Comparison of ENCODE assay signal across 8 cellular contexts in genomic region chr1:27772581-27772931, GRCh38. TPM values are rescaled to one million over a fixed set of nuclear protein-coding genes. Genes with fewer than 3 reads are reported as not detected.
DNase-seq lines count a peak whose midpoint lies in the region; ATAC-seq and TF ChIP-seq lines count a peak whose summit lies in the region.

No MANE protein-coding gene starts in this region.

- peak overlapping the region; percentile 94 for H3K27ac ChIP-seq in CD4-positive, CD25-positive, alpha-beta regulatory T cell (ENCODE audit: insufficient read depth, low read length, poor library complexity, severe bottlenecking)
- peak overlapping the region; percentile 76 for H3K27ac ChIP-seq in OCI-LY3 (ENCODE audit: low read length)
- peak overlapping the region; percentile 88 for H3K27ac ChIP-seq in neutrophil

- peak overlapping the region; percentile 85 for H2AFZ ChIP-seq in OCI-LY3 (ENCODE audit: low read depth, low read length)

- H3K4me1 ChIP-seq in CD4-positive, CD25-positive, alpha-beta regulatory T cell (ENCODE audit: control insufficient read depth, insufficient read depth, low read length, poor library complexity, severe bottlenecking), result peaks cover 24% of the 10 kb centered on the region
- H3K4me1 ChIP-seq in OCI-LY3 (ENCODE audit: low read length) (peaks cover 10% of the 10 kb centered on the region), neutrophil (ENCODE audit: control insufficient read depth in 1 of 2, insufficient read depth in 1 of 2, low read depth in 1 of 2, low read length in 1 of 2) (peaks cover 18 to 23% of the 10 kb centered on the region in 2 experiments)

- peak overlapping the region; percentile 59 for H3K4me2 ChIP-seq in OCI-LY3 (ENCODE audit: low read length)

- peaks cover 45% of the 10 kb centered on the region for H3K79me2 ChIP-seq in OCI-LY3 (ENCODE audit: low read length)

- H3K4me3 Mint-ChIP-seq in CD4-positive, CD25-positive, alpha-beta regulatory T cell, result peak overlapping the region; percentile 88 to 97 (median 94)
- H3K4me3 Mint-ChIP-seq in endothelial cell (ENCODE audit: unreplicated experiment), result peak overlapping the region; percentile 93

- H3K4me3 ChIP-seq in CD4-positive, CD25-positive, alpha-beta regulatory T cell (ENCODE audit: low read depth, low read length), result peak overlapping the region; percentile 97
- peak overlapping the region; percentile 99 for H3K4me3 ChIP-seq in OCI-LY3 (ENCODE audit: low read length)
- peak overlapping the region; percentile 84 to 88 for H3K4me3 ChIP-seq in neutrophil (ENCODE audit: low read depth in 1 of 2, low read length in 1 of 2)

- H3K27me3 Mint-ChIP-seq in CD4-positive, CD25-positive, alpha-beta regulatory T cell, result no peaks in the 10 kb centered on the region
- peaks cover 4% of the 10 kb centered on the region for H3K27me3 Mint-ChIP-seq in endothelial cell (ENCODE audit: unreplicated experiment)

- H3K36me3 ChIP-seq in CD4-positive, CD25-positive, alpha-beta regulatory T cell (ENCODE audit: control insufficient read depth, insufficient read depth, low read length), result no peaks in the 10 kb centered on the region
- peaks cover 10% of the 10 kb centered on the region for H3K36me3 ChIP-seq in OCI-LY3 (replicated peaks; ENCODE audit: low read depth, low read length)
- H3K36me3 ChIP-seq in neutrophil, result peaks cover 11% of the 10 kb centered on the region

- DNase-seq in CD4-positive, CD25-positive, alpha-beta regulatory T cell, result no peak
- DNase-seq in endothelial cell (ENCODE audit: low spot score) (no peak), dermis blood vessel endothelial cell (no peak), NCI-H146 treated with DMSO at 0.1 percent for 48 hours (lab: John Stamatoyannopoulos, UW; ENCODE audit: unreplicated experiment) (no peak), HK-2 (ENCODE audit: unreplicated experiment) (no peak)

- ATAC-seq in CD4-positive, CD25-positive, alpha-beta regulatory T cell (ENCODE audit: low read depth in 2 of 2), result no peak
- ATAC-seq in HG02623 (IDR thresholded peaks at IDR 0.05; ENCODE audit: unreplicated experiment), result no peak

- H3K27ac Mint-ChIP-seq in CD4-positive, CD25-positive, alpha-beta regulatory T cell, result peak overlapping the region; percentile 96 to 98 (median 98)
- H3K27ac Mint-ChIP-seq in endothelial cell (ENCODE audit: unreplicated experiment), result peak overlapping the region; percentile 93

- no peaks in the 10 kb centered on the region for H3K9me3 ChIP-seq in CD4-positive, CD25-positive, alpha-beta regulatory T cell (ENCODE audit: control insufficient read depth in 2 of 2, low read length in 2 of 2)
- no peaks in the 10 kb centered on the region for H3K9me3 ChIP-seq in OCI-LY3 (ENCODE audit: insufficient read depth, low read length)
- H3K9me3 ChIP-seq in neutrophil, result no peaks in the 10 kb centered on the region

- TF ChIP-seq CTCF in OCI-LY3 (IDR thresholded peaks at IDR 0.05; ENCODE audit: low read depth, low read length) (no peak), endothelial cell (IDR thresholded peaks at IDR 0.05; ENCODE audit: unreplicated experiment) (no peak), neutrophil (IDR thresholded peaks at IDR 0.05) (no peak)

- H3K27me3 ChIP-seq in CD4-positive, CD25-positive, alpha-beta regulatory T cell (ENCODE audit: control insufficient read depth, insufficient read depth, low read length), result no peaks in the 10 kb centered on the region
- H3K27me3 ChIP-seq in OCI-LY3 (ENCODE audit: low read depth, low read length) (no peaks in the 10 kb centered on the region), neutrophil (no peaks in the 10 kb centered on the region)

- 0 out of 2 replicates have a peak, but pooled peaks cover 3% of the 10 kb centered on the region for H4K20me1 ChIP-seq in OCI-LY3 (ENCODE audit: insufficient read depth, low read length)

- no peaks in the 10 kb centered on the region for H3K9me3 Mint-ChIP-seq in CD4-positive, CD25-positive, alpha-beta regulatory T cell
- H3K9me3 Mint-ChIP-seq in endothelial cell (ENCODE audit: unreplicated experiment), result no peaks in the 10 kb centered on the region

- H3K36me3 Mint-ChIP-seq in CD4-positive, CD25-positive, alpha-beta regulatory T cell, result no peaks in the 10 kb centered on the region
- peaks cover 10% of the 10 kb centered on the region for H3K36me3 Mint-ChIP-seq in endothelial cell (ENCODE audit: low read depth, unreplicated experiment)

- H3K4me1 Mint-ChIP-seq in CD4-positive, CD25-positive, alpha-beta regulatory T cell, result peaks cover 12 to 39% (median 26%) of the 10 kb centered on the region in 4 donors
- peaks cover 8% of the 10 kb centered on the region for H3K4me1 Mint-ChIP-seq in endothelial cell (ENCODE audit: unreplicated experiment)

- peak overlapping the region; percentile 66 for H3K9ac ChIP-seq in OCI-LY3 (ENCODE audit: low read length)

RNA-seq across cellular contexts. Expression of gene STX12, which starts 0.5 kb away (rescaled TPM):
- total RNA-seq in CD4-positive, CD25-positive, alpha-beta regulatory T cell, result 26.8 TPM
- polyA plus RNA-seq in CD4-positive, CD25-positive, alpha-beta regulatory T cell, result 10 to 100 TPM; 10.2 to 13.8 (median 12.3) TPM
- total RNA-seq in endothelial cell (ENCODE audit: unreplicated experiment) (52.4 TPM), dermis blood vessel endothelial cell (95.2 and 115 TPM in 2 replicates)

RNA-seq across cellular contexts. Expression of gene FAM76A, which starts 46.8 kb away (rescaled TPM):
- 18.7 TPM for total RNA-seq in CD4-positive, CD25-positive, alpha-beta regulatory T cell
- polyA plus RNA-seq in CD4-positive, CD25-positive, alpha-beta regulatory T cell, result 10 to 100 TPM in 2 of 4 donors, 1 to 10 TPM in 2; 6.9 to 15.5 (median 9.3) TPM
- total RNA-seq in endothelial cell (ENCODE audit: unreplicated experiment), result 5.3 TPM
- total RNA-seq in dermis blood vessel endothelial cell, result 9.9 and 13.8 TPM in 2 replicates

RNA-seq across cellular contexts. Expression of gene PPP1R8, which starts 58.0 kb away (rescaled TPM):
- 23.3 TPM for total RNA-seq in CD4-positive, CD25-positive, alpha-beta regulatory T cell
- polyA plus RNA-seq in CD4-positive, CD25-positive, alpha-beta regulatory T cell, result 10 to 100 TPM; 40.9 to 45.5 (median 42.3) TPM
- 46.9 TPM for total RNA-seq in endothelial cell (ENCODE audit: unreplicated experiment)
- total RNA-seq in dermis blood vessel endothelial cell, result 51.2 and 65.1 TPM in 2 replicates
